1 cellular context compared by ENCODE assay signal in the genomic region with DNA sequence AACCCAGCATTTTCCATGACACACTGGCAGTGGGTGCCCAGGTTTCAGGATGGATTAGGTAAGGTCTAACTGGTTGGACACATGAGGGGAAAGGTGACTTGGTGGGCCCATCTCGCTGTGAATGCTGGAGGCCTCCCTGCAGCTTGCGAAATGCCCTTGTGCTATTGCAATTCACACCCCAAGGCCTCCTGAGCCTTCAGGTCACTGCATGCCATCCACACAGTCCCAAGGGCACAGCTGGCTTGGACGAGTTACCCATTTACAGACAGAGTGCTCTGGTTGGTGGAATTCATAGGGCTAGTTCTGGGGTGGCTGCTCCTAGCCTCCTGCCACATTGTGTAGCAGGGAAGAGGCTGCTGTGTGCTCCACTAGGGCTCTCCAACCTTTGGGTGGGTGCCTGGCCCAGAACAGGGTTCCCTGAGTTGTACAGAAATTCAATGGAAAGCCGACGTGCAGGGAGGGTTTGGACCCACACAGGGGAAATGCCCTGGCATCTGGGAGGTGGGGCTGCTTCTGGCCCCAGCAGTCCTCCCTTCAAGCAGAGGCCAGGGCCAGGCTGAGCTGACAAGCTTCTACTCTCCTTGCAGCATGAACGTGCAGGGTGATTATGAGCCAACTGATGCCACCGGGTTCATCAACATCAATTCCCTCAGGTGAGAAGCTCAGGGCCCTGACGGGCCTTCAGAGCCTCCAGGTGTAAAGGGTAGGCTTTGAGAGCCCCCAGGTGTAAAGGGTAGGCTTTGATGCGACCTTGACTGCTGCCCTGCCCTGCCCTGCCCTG.
TF ChIP-seq lines count a peak whose summit lies in the region.

No MANE protein-coding gene starts in this region.

TF ChIP-seq in HepG2, 621 proteins besides CTCF, POLR2A, EP300 and RAD21 (continued from another document and continues in another):
- TF ChIP-seq, protein P1, sequence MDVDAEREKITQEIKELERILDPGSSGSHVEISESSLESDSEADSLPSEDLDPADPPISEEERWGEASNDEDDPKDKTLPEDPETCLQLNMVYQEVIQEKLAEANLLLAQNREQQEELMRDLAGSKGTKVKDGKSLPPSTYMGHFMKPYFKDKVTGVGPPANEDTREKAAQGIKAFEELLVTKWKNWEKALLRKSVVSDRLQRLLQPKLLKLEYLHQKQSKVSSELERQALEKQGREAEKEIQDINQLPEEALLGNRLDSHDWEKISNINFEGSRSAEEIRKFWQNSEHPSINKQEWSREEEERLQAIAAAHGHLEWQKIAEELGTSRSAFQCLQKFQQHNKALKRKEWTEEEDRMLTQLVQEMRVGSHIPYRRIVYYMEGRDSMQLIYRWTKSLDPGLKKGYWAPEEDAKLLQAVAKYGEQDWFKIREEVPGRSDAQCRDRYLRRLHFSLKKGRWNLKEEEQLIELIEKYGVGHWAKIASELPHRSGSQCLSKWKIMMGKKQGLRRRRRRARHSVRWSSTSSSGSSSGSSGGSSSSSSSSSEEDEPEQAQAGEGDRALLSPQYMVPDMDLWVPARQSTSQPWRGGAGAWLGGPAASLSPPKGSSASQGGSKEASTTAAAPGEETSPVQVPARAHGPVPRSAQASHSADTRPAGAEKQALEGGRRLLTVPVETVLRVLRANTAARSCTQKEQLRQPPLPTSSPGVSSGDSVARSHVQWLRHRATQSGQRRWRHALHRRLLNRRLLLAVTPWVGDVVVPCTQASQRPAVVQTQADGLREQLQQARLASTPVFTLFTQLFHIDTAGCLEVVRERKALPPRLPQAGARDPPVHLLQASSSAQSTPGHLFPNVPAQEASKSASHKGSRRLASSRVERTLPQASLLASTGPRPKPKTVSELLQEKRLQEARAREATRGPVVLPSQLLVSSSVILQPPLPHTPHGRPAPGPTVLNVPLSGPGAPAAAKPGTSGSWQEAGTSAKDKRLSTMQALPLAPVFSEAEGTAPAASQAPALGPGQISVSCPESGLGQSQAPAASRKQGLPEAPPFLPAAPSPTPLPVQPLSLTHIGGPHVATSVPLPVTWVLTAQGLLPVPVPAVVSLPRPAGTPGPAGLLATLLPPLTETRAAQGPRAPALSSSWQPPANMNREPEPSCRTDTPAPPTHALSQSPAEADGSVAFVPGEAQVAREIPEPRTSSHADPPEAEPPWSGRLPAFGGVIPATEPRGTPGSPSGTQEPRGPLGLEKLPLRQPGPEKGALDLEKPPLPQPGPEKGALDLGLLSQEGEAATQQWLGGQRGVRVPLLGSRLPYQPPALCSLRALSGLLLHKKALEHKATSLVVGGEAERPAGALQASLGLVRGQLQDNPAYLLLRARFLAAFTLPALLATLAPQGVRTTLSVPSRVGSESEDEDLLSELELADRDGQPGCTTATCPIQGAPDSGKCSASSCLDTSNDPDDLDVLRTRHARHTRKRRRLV (CRISPR knock-in tag; IDR thresholded peaks at IDR 0.05), result peak; percentile 26; the same call in 1 of the 2 replicates
- TF ChIP-seq NR2F6 (IDR thresholded peaks at IDR 0.05), result peak; percentile 81
- TF ChIP-seq NR2F6 (CRISPR knock-in tag; IDR thresholded peaks at IDR 0.05), result peak; percentile 91
- TF ChIP-seq FIP1L1 (IDR thresholded peaks at IDR 0.05; ENCODE audit: borderline replicate concordance, insufficient read depth, low read depth, low read length), result no peak
- TF ChIP-seq, protein P2, sequence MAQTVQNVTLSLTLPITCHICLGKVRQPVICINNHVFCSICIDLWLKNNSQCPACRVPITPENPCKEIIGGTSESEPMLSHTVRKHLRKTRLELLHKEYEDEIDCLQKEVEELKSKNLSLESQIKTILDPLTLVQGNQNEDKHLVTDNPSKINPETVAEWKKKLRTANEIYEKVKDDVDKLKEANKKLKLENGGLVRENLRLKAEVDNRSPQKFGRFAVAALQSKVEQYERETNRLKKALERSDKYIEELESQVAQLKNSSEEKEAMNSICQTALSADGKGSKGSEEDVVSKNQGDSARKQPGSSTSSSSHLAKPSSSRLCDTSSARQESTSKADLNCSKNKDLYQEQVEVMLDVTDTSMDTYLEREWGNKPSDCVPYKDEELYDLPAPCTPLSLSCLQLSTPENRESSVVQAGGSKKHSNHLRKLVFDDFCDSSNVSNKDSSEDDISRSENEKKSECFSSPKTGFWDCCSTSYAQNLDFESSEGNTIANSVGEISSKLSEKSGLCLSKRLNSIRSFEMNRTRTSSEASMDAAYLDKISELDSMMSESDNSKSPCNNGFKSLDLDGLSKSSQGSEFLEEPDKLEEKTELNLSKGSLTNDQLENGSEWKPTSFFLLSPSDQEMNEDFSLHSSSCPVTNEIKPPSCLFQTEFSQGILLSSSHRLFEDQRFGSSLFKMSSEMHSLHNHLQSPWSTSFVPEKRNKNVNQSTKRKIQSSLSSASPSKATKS (CRISPR knock-in tag; IDR thresholded peaks at IDR 0.05), result no peak
- TF ChIP-seq, protein P3, sequence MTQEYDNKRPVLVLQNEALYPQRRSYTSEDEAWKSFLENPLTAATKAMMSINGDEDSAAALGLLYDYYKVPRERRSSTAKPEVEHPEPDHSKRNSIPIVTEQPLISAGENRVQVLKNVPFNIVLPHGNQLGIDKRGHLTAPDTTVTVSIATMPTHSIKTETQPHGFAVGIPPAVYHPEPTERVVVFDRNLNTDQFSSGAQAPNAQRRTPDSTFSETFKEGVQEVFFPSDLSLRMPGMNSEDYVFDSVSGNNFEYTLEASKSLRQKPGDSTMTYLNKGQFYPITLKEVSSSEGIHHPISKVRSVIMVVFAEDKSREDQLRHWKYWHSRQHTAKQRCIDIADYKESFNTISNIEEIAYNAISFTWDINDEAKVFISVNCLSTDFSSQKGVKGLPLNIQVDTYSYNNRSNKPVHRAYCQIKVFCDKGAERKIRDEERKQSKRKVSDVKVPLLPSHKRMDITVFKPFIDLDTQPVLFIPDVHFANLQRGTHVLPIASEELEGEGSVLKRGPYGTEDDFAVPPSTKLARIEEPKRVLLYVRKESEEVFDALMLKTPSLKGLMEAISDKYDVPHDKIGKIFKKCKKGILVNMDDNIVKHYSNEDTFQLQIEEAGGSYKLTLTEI (CRISPR knock-in tag; conservative IDR thresholded peaks at IDR 0.05), result no peak
- TF ChIP-seq ZNF180 (CRISPR knock-in tag; IDR thresholded peaks at IDR 0.05; ENCODE audit: borderline replicate concordance, low read depth), result no peak
- TF ChIP-seq PAWR (CRISPR knock-in tag; IDR thresholded peaks at IDR 0.05; ENCODE audit: borderline replicate concordance), result no peak
- no peak; the same call in 1 of the 2 replicates for TF ChIP-seq BRF2 (CRISPR knock-in tag; IDR thresholded peaks at IDR 0.05)
- no peak for TF ChIP-seq ZNF329 (CRISPR knock-in tag; IDR thresholded peaks at IDR 0.05; ENCODE audit: low read depth)
- peak; percentile 27; the same call in 1 of the 2 replicates for TF ChIP-seq SIX4 (CRISPR knock-in tag; IDR thresholded peaks at IDR 0.05)
- TF ChIP-seq ZNF121 (CRISPR knock-in tag; IDR thresholded peaks at IDR 0.05), result peak; percentile 64; the same call in 1 of the 2 replicates
- TF ChIP-seq SRSF9 (IDR thresholded peaks at IDR 0.05; ENCODE audit: borderline replicate concordance, insufficient read depth, low read depth, low read length, poor library complexity, severe bottlenecking), result no peak
- no peak for TF ChIP-seq KLF15 (CRISPR knock-in tag; IDR thresholded peaks at IDR 0.05; ENCODE audit: borderline replicate concordance)
- TF ChIP-seq ZNF275 (CRISPR knock-in tag; IDR thresholded peaks at IDR 0.05; ENCODE audit: borderline replicate concordance), result peak; percentile 39; the same call in 1 of the 2 replicates
- TF ChIP-seq ZMYM3 (CRISPR knock-in tag; IDR thresholded peaks at IDR 0.05), result peak; percentile 98
- peak; percentile 83 for TF ChIP-seq ARNT2 (CRISPR knock-in tag; IDR thresholded peaks at IDR 0.05; ENCODE audit: low read depth)
- TF ChIP-seq ZNF350 (CRISPR knock-in tag; IDR thresholded peaks at IDR 0.05; ENCODE audit: borderline replicate concordance, low read depth), result peak; percentile 85; the same call in 1 of the 2 replicates
- peak; percentile 50; the same call in 1 of the 2 replicates for TF ChIP-seq ZNF724P (CRISPR knock-in tag; IDR thresholded peaks at IDR 0.05; ENCODE audit: borderline replicate concordance)
- TF ChIP-seq, protein P4, sequence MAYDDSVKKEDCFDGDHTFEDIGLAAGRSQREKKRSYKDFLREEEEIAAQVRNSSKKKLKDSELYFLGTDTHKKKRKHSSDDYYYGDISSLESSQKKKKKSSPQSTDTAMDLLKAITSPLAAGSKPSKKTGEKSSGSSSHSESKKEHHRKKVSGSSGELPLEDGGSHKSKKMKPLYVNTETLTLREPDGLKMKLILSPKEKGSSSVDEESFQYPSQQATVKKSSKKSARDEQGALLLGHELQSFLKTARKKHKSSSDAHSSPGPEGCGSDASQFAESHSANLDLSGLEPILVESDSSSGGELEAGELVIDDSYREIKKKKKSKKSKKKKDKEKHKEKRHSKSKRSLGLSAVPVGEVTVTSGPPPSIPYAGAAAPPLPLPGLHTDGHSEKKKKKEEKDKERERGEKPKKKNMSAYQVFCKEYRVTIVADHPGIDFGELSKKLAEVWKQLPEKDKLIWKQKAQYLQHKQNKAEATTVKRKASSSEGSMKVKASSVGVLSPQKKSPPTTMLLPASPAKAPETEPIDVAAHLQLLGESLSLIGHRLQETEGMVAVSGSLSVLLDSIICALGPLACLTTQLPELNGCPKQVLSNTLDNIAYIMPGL (CRISPR knock-in tag; IDR thresholded peaks at IDR 0.05; ENCODE audit: borderline replicate concordance in 1 of 2, low read depth in 1 of 2), result peak; percentile 21 to 69; a peak in 1 of 4 replicates
- TF ChIP-seq ETV6 (CRISPR knock-in tag; conservative IDR thresholded peaks at IDR 0.05), result no peak
- TF ChIP-seq ZNF44 (CRISPR knock-in tag; IDR thresholded peaks at IDR 0.05), result peak; percentile 3; the same call in 1 of the 2 replicates
- peak; percentile 90 for TF ChIP-seq MED1 (CRISPR knock-in tag; IDR thresholded peaks at IDR 0.05)
- peak; percentile 50; the same call in 1 of the 2 replicates for TF ChIP-seq NRL (CRISPR knock-in tag; IDR thresholded peaks at IDR 0.05; ENCODE audit: borderline replicate concordance)
- no peak for TF ChIP-seq SNRNP70 (IDR thresholded peaks at IDR 0.05; ENCODE audit: low read depth, low read length)
- peak; percentile 71 for TF ChIP-seq DMAP1 (CRISPR knock-in tag; IDR thresholded peaks at IDR 0.05)
- no peak; the same call in 1 of the 2 replicates for TF ChIP-seq MTERF4 (CRISPR knock-in tag; IDR thresholded peaks at IDR 0.05)
- TF ChIP-seq SRSF1 (optimal IDR thresholded peaks at IDR 0.05; ENCODE audit: low read depth, low read length), result peak; percentile 69
- no peak for TF ChIP-seq KLF9 (CRISPR knock-in tag; IDR thresholded peaks at IDR 0.05; ENCODE audit: low read depth)
- peak; percentile 60; the same call in 1 of the 2 replicates for TF ChIP-seq ZNF652 (CRISPR knock-in tag; IDR thresholded peaks at IDR 0.05; ENCODE audit: borderline replicate concordance, low read depth)
- TF ChIP-seq ZNF101 (CRISPR knock-in tag; IDR thresholded peaks at IDR 0.05; ENCODE audit: borderline replicate concordance, low read depth), result no peak
- TF ChIP-seq ELF1 (CRISPR knock-in tag; IDR thresholded peaks at IDR 0.05), result peak; percentile 33; the same call in 1 of the 2 replicates
- peak; percentile 64 for TF ChIP-seq ZSCAN21 (CRISPR knock-in tag; IDR thresholded peaks at IDR 0.05; ENCODE audit: borderline replicate concordance)
- TF ChIP-seq, protein P5, sequence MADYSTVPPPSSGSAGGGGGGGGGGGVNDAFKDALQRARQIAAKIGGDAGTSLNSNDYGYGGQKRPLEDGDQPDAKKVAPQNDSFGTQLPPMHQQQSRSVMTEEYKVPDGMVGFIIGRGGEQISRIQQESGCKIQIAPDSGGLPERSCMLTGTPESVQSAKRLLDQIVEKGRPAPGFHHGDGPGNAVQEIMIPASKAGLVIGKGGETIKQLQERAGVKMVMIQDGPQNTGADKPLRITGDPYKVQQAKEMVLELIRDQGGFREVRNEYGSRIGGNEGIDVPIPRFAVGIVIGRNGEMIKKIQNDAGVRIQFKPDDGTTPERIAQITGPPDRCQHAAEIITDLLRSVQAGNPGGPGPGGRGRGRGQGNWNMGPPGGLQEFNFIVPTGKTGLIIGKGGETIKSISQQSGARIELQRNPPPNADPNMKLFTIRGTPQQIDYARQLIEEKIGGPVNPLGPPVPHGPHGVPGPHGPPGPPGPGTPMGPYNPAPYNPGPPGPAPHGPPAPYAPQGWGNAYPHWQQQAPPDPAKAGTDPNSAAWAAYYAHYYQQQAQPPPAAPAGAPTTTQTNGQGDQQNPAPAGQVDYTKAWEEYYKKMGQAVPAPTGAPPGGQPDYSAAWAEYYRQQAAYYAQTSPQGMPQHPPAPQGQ (CRISPR knock-in tag; IDR thresholded peaks at IDR 0.05; ENCODE audit: borderline replicate concordance), result no peak; the same call in 1 of the 2 replicates
- peak; percentile 41; the same call in 1 of the 2 replicates for TF ChIP-seq ELF4 (CRISPR knock-in tag; IDR thresholded peaks at IDR 0.05; ENCODE audit: borderline replicate concordance)
- peak; percentile 83 for TF ChIP-seq POGZ (CRISPR knock-in tag; IDR thresholded peaks at IDR 0.05)
- TF ChIP-seq GTF3A (CRISPR knock-in tag; conservative IDR thresholded peaks at IDR 0.05), result no peak
- TF ChIP-seq MED8 (CRISPR knock-in tag; IDR thresholded peaks at IDR 0.05; ENCODE audit: insufficient replicate concordance), result peak; percentile 58
- no peak for TF ChIP-seq ZNF207 (IDR thresholded peaks at IDR 0.05; ENCODE audit: borderline replicate concordance)
- TF ChIP-seq ZNF264 (CRISPR knock-in tag; IDR thresholded peaks at IDR 0.05), result peak; percentile 28; the same call in 1 of the 2 replicates
